24 cellular contexts compared by ENCODE assay signal in genomic region chr19:34408421-34408820, GRCh38.
"Had no signal": no experiment of that assay in that cellular context is flagged by ENCODE, and none has a peak within 500 bp of the region (broad histone marks: within the 10 kb centered on the region; RNA-seq: fewer than 3 reads in every experiment).

No MANE protein-coding gene starts in this region.

- H3K9me3 ChIP-seq: prostate gland, right atrium auricular region, transverse colon, uterus had no signal

- DNase-seq: activated B cell treated with CpG ODN at 0.5 μM for 24 hours; activated CD4-positive, alpha-beta memory T cell treated with anti-CD3 and anti-CD28 coated beads for 36 hours; activated CD4-positive, alpha-beta T cell treated with anti-CD3 and anti-CD28 coated beads for 36 hours; activated naive CD4-positive, alpha-beta T cell treated with Interleukin-2 at 50 U/mL for 16 hours; activated T-cell treated with anti-CD3 and anti-CD28 coated beads for 4 hours; amygdala; effector CD4-positive, alpha-beta T cell; glutamatergic neuron; immature natural killer cell; mammary epithelial cell; stimulated activated CD4-positive, alpha-beta T cell treated with anti-CD3 and anti-CD28 coated beads, Interleukin-1b, Interleukin-23, amount 100 ng/mL, for 48 hours; SW 1271; T-helper 17 cell; transverse colon; uterus had no signal

- FAIRE-seq: bronchial epithelial cell, frontal cortex had no signal

- ATAC-seq: activated CD4-positive, alpha-beta T cell treated with anti-CD3 and anti-CD28 coated beads for 36 hours; esophagus mucosa; left lobe of liver; natural killer cell treated with Interleukin-12 subunit alpha and Interleukin-12 subunit beta and Interleukin-15 and Interleukin-18, amount 100 ng/mL, for 72 hours; T-helper 17 cell had no signal

- H2AFZ ChIP-seq: hepatocyte had no signal

- H3K4me3 ChIP-seq: hepatocyte, prostate gland, right atrium auricular region, transverse colon, uterus had no signal

- H3K27ac ChIP-seq: hepatocyte, prostate gland, right atrium auricular region, transverse colon, uterus had no signal

- H3K4me3 Mint-ChIP-seq: activated B cell treated with CpG ODN at 0.5 μM for 24 hours; activated CD4-positive, alpha-beta memory T cell treated with anti-CD3 and anti-CD28 coated beads for 36 hours; activated CD4-positive, alpha-beta T cell treated with anti-CD3 and anti-CD28 coated beads for 36 hours; dendritic cell treated with granulocyte-macrophage colony-stimulating factor and Interleukin-4, amounts not matched to agents 40 ng/mL and 50 ng/mL, for 4 days; immature natural killer cell; natural killer cell treated with Interleukin-12 subunit alpha and Interleukin-12 subunit beta and Interleukin-15 and Interleukin-18, amount 100 ng/mL, for 72 hours; T-helper 17 cell had no signal

- H3K27me3 Mint-ChIP-seq: activated B cell treated with CpG ODN at 0.5 μM for 24 hours; activated CD4-positive, alpha-beta memory T cell treated with anti-CD3 and anti-CD28 coated beads for 36 hours; activated CD4-positive, alpha-beta T cell treated with anti-CD3 and anti-CD28 coated beads for 36 hours; dendritic cell treated with granulocyte-macrophage colony-stimulating factor and Interleukin-4, amounts not matched to agents 40 ng/mL and 50 ng/mL, for 4 days; natural killer cell treated with Interleukin-12 subunit alpha and Interleukin-12 subunit beta and Interleukin-15 and Interleukin-18, amount 100 ng/mL, for 72 hours; T-helper 17 cell had no signal

- H3K36me3 ChIP-seq: prostate gland, uterus had no signal

- H3K4me1 ChIP-seq: prostate gland, uterus had no signal

- H3K9me3 Mint-ChIP-seq: activated B cell treated with CpG ODN at 0.5 μM for 24 hours; activated CD4-positive, alpha-beta memory T cell treated with anti-CD3 and anti-CD28 coated beads for 36 hours; dendritic cell treated with granulocyte-macrophage colony-stimulating factor and Interleukin-4, amounts not matched to agents 40 ng/mL and 50 ng/mL, for 4 days; immature natural killer cell; natural killer cell treated with Interleukin-12 subunit alpha and Interleukin-12 subunit beta and Interleukin-15 and Interleukin-18, amount 100 ng/mL, for 72 hours had no signal

- H3K27ac Mint-ChIP-seq: activated CD4-positive, alpha-beta memory T cell treated with anti-CD3 and anti-CD28 coated beads for 36 hours; activated CD4-positive, alpha-beta T cell treated with anti-CD3 and anti-CD28 coated beads for 36 hours; dendritic cell treated with granulocyte-macrophage colony-stimulating factor and Interleukin-4, amounts not matched to agents 40 ng/mL and 50 ng/mL, for 4 days; immature natural killer cell; natural killer cell treated with Interleukin-12 subunit alpha and Interleukin-12 subunit beta and Interleukin-15 and Interleukin-18, amount 100 ng/mL, for 72 hours; T-helper 17 cell had no signal

- H3K27me3 ChIP-seq: hepatocyte, right atrium auricular region, transverse colon, uterus had no signal

- H3K4me2 ChIP-seq: hepatocyte had no signal
